ENCODE assay signal across 11 cellular contexts in genomic region chr3:119302697-119303630, GRCh38. TPM values are rescaled to one million over a fixed set of nuclear protein-coding genes. Genes with fewer than 3 reads are reported as not detected.
DNase-seq lines count a peak whose midpoint lies in the region; ATAC-seq and TF ChIP-seq lines count a peak whose summit lies in the region.
"Had no signal": no experiment of that assay in that cellular context is flagged by ENCODE, and none has a peak within 500 bp of the region (broad histone marks: within the 10 kb centered on the region; RNA-seq: fewer than 3 reads in every experiment).

No MANE protein-coding gene starts in this region.

- no peaks in the 10 kb centered on the region for H3K9me3 Mint-ChIP-seq in CD14-positive monocyte
- H3K9me3 Mint-ChIP-seq: brain had no signal

- peak; percentile 81 for ATAC-seq in GM19351 (IDR thresholded peaks at IDR 0.05; ENCODE audit: unreplicated experiment)
- ATAC-seq in HG03039 (IDR thresholded peaks at IDR 0.05; ENCODE audit: unreplicated experiment) = peak; percentile 43
- ATAC-seq in HG03521 (IDR thresholded peaks at IDR 0.05; ENCODE audit: unreplicated experiment) = no peak

- in situ Hi-C loops in astrocyte of the spinal cord (cut with HindIII; ENCODE audit: low sequenced_read_pairs) = no loop called here

- peak overlapping the region; percentile 57 to 95 (median 75) for H3K27ac Mint-ChIP-seq in CD14-positive monocyte

- H3K4me3 Mint-ChIP-seq in CD14-positive monocyte = no peak overlapping the region
- H3K4me3 Mint-ChIP-seq: brain had no signal

- DNase-seq in CD14-positive monocyte (ENCODE audit: low spot score) = no peak
- peak; percentile 21 for DNase-seq in astrocyte of the spinal cord (ENCODE audit: low read depth, low spot score)
- no peak for DNase-seq in stimulated activated naive CD4-positive, alpha-beta T cell (lab: John Stamatoyannopoulos, UW)
- no peak for DNase-seq in cortex of kidney (lab: John Stamatoyannopoulos, UW)
- no peak for DNase-seq in middle frontal gyrus (ENCODE audit: extremely low spot score, low spot score)
- DNase-seq: heart right ventricle, NCI-H2227 treated with DMSO at 0.1 percent for 48 hours had no signal

- peaks cover 58% of the 10 kb centered on the region for H3K4me1 Mint-ChIP-seq in CD14-positive monocyte

- peaks cover 25 to 44% of the 10 kb centered on the region in 2 donors for H3K36me3 Mint-ChIP-seq in CD14-positive monocyte

- H3K27me3 Mint-ChIP-seq in CD14-positive monocyte (ENCODE audit: low read depth in 3 of 3) = peaks cover 0 to 2% (median 0%) of the 10 kb centered on the region in 3 donors

- TF ChIP-seq CTCF in CD14-positive monocyte (IDR thresholded peaks at IDR 0.05) (no peak), astrocyte of the spinal cord (IDR thresholded peaks at IDR 0.05; ENCODE audit: low read depth, low read length) (no peak)

- intact Hi-C loops in CD14-positive monocyte (cut with micrococcal nuclease) = loop anchor here in 1 of 2 donors (5.0 kb wide), 1 partner anchor 49 kb away; no protein-coding TSS in a partner anchor

- H3K4me3 ChIP-seq in astrocyte of the spinal cord (ENCODE audit: low read depth, low read length) = no peak overlapping the region
- H3K4me3 ChIP-seq: heart right ventricle had no signal

RNA-seq across cellular contexts. Expression of gene ARHGAP31, which starts 8.8 kb away (rescaled TPM):
- polyA plus RNA-seq in CD14-positive monocyte = 1 to 10 TPM; 4.7 to 9.8 TPM
